8 cellular contexts compared by ENCODE assay signal in the genomic region with DNA sequence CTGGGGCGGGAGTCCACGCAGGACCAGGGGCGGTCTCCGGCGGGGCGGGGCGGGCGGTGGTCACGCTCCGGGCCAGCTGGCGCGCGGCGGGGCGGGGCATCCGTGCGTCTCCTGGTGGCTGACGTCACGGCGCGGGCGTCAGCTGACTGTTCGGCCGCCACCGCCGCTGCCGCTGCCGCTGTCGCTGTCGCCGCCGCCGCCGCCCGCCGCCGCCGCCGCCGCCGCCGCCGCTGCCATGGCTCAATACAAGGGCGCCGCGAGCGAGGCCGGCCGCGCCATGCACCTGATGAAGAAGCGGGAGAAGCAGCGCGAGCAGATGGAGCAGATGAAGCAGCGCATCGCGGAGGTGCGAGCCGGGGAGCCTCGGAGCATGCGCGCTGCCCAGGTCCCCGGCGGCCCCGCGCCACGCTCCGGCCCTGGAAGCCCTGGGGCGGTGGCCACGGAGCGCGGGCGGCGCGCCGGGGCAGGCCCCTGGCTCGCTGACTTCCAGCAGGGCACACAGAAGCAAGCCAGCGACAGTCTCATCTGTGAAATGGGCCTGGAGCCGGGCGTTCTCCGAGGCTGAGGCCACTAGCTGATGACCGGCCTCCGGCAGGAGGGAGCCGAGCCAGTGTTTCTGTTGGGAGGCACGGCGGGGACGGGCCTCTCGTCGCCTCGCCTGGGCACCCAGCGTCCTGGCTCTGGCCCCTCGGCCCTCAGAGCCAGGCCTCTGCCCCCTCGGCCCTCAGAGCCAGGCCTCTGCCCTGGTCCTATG. TPM values are rescaled to one million over a fixed set of nuclear protein-coding genes. Genes with fewer than 3 reads are reported as not detected.
DNase-seq lines count a peak whose midpoint lies in the region; ATAC-seq and TF ChIP-seq lines count a peak whose summit lies in the region.

A gene with protein sequence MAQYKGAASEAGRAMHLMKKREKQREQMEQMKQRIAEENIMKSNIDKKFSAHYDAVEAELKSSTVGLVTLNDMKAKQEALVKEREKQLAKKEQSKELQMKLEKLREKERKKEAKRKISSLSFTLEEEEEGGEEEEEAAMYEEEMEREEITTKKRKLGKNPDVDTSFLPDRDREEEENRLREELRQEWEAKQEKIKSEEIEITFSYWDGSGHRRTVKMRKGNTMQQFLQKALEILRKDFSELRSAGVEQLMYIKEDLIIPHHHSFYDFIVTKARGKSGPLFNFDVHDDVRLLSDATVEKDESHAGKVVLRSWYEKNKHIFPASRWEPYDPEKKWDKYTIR (plus strand): TSS at position 141 of the 754 bp plus-strand sequence. CDS start 95 bp downstream, at position 236.

- TF ChIP-seq POLR2A in Raji (IDR thresholded peaks at IDR 0.05; ENCODE audit: insufficient read depth, low read depth, low read length): 0 out of 2 replicates have a peak, but pooled peaks have one; percentile 21

- peak; percentile 79 for ATAC-seq in CD8-positive, alpha-beta T cell
- peak; percentile 76 for ATAC-seq in GM19455 (IDR thresholded peaks at IDR 0.05; ENCODE audit: unreplicated experiment)

- CTCF ChIA-PET in CD8-positive, alpha-beta T cell (lab: Charles Lee): no interaction called here

- H3K4me1 Mint-ChIP-seq in CD8-positive, alpha-beta T cell (ENCODE audit: low read depth): peaks cover 20% of the 10 kb centered on the region

- intact Hi-C loops in CD8-positive, alpha-beta T cell (cut with DNase I, micrococcal nuclease): loop anchor here in 1 of 2 experiments (2.0 to 10.0 kb wide), 2 partner anchors 35 to 49 kb away; a partner anchor contains a TSS
- intact Hi-C loops in tibial artery (cut with DNase I; ENCODE audit: low total_unique reads): no loop called here

- peaks cover 17% of the 10 kb centered on the region for H3K4me1 ChIP-seq in CD8-positive, alpha-beta T cell (ENCODE audit: insufficient read depth, low read length)
- peaks cover 0 to 22% (median 12%) of the 10 kb centered on the region in 4 donors for H3K4me1 ChIP-seq in tibial artery

- H3K9me3 Mint-ChIP-seq in CD8-positive, alpha-beta T cell: no peaks in the 10 kb centered on the region

- H3K36me3 Mint-ChIP-seq in CD8-positive, alpha-beta T cell: peaks cover 38% of the 10 kb centered on the region

- no peak for TF ChIP-seq CTCF in CD8-positive, alpha-beta T cell (IDR thresholded peaks at IDR 0.05)
- no peak for TF ChIP-seq CTCF in tibial artery (IDR thresholded peaks at IDR 0.05)

- H3K9me3 ChIP-seq in CD8-positive, alpha-beta T cell (ENCODE audit: low read length): no peaks in the 10 kb centered on the region
- H3K9me3 ChIP-seq in tibial artery: no peaks in the 10 kb centered on the region

- H3K27me3 ChIP-seq in CD8-positive, alpha-beta T cell (ENCODE audit: insufficient read depth, low read length): no peaks in the 10 kb centered on the region
- H3K27me3 ChIP-seq in tibial artery: no peaks in the 10 kb centered on the region

- H3K27me3 Mint-ChIP-seq in CD8-positive, alpha-beta T cell (ENCODE audit: low read depth): no peaks in the 10 kb centered on the region

- peak within 1 kb of the TSS; percentile 77 for H3K4me3 Mint-ChIP-seq in CD8-positive, alpha-beta T cell

- POLR2A ChIA-PET in CD8-positive, alpha-beta T cell (lab: Charles Lee): interaction anchor here (0.6 to 1.1 kb wide), 3 partner anchors 15 to 85 kb away, joined by 3 to 7 read pairs (median 4); no protein-coding TSS in a partner anchor

- H3K4me3 ChIP-seq in CD8-positive, alpha-beta T cell (ENCODE audit: low read depth, low read length): peak within 1 kb of the TSS; percentile 54
- H3K4me3 ChIP-seq in tibial artery: peak within 1 kb of the TSS; percentile 64 to 69

- H3K27ac ChIP-seq in CD8-positive, alpha-beta T cell (ENCODE audit: low read depth, low read length): peak within 1 kb of the TSS; percentile 42
- peak within 1 kb of the TSS; percentile 83 to 91 for H3K27ac ChIP-seq in tibial artery

- peak within 1 kb of the TSS; percentile 87 for H3K27ac Mint-ChIP-seq in CD8-positive, alpha-beta T cell

- peak; percentile 29 to 77 (median 65) for DNase-seq in CD8-positive, alpha-beta T cell
- DNase-seq in HT-29 (ENCODE audit: low spot score): peak; percentile 69
- peak; percentile 72 for DNase-seq in activated naive CD4-positive, alpha-beta T cell treated with anti-CD3 and anti-CD28 coated beads, Interleukin-2, amount 50 U/mL, for 16 hours
- DNase-seq in globus pallidus (ENCODE audit: low spot score): peak; percentile 74
- DNase-seq in occipital lobe (lab: John Stamatoyannopoulos, UW): no peak
- DNase-seq in tibial artery: peak; percentile 71 to 90

- peaks cover 3% of the 10 kb centered on the region for H3K36me3 ChIP-seq in CD8-positive, alpha-beta T cell (ENCODE audit: insufficient read depth, low read length)
- H3K36me3 ChIP-seq in tibial artery: peaks cover 15 to 37% (median 25%) of the 10 kb centered on the region in 3 donors

RNA-seq across cellular contexts. Expression of the gene that starts here (rescaled TPM):
- total RNA-seq in CD8-positive, alpha-beta T cell: 10 to 100 TPM; 39.6 to 40.4 TPM
- 103 and 107 TPM in 2 replicates for total RNA-seq in HT-29 (2014; rRNA removed; shearing (Covaris generic))
- 13.1 TPM for total RNA-seq in occipital lobe
